Comparison of ENCODE assay signal across 23 cellular contexts in genomic region chr21:40671721-40672120, GRCh38.
DNase-seq lines count a peak whose midpoint lies in the region; ATAC-seq and TF ChIP-seq lines count a peak whose summit lies in the region.
"Had no signal": no experiment of that assay in that cellular context is flagged by ENCODE, and none has a peak within 500 bp of the region (broad histone marks: within the 10 kb centered on the region; RNA-seq: fewer than 3 reads in every experiment).

No MANE protein-coding gene starts in this region.

- no peak overlapping the region for H3K4me3 Mint-ChIP-seq in CD4-positive, alpha-beta memory T cell
- H3K4me3 Mint-ChIP-seq: CD8-positive, alpha-beta memory T cell had no signal

- H3K27ac ChIP-seq in RWPE2 (ENCODE audit: poor library complexity, severe bottlenecking) (no peak overlapping the region), body of pancreas (no peak overlapping the region)
- no peak overlapping the region for H3K27ac ChIP-seq in CD4-positive, alpha-beta memory T cell (ENCODE audit: low read depth, low read length)
- H3K27ac ChIP-seq: BLaER1 treated with 17β-estradiol and CSF1 and Interleukin-3, amounts not matched to agents 10 nM and 100 nM; HL-60 had no signal

- intact Hi-C loops in CD4-positive, alpha-beta memory T cell (cut with micrococcal nuclease): no loop called here
- intact Hi-C loops in body of pancreas (cut with DNase I): no loop called here

- no peak overlapping the region for H3K27ac Mint-ChIP-seq in CD4-positive, alpha-beta memory T cell
- H3K27ac Mint-ChIP-seq: CD8-positive, alpha-beta memory T cell had no signal

- H3K4me3 ChIP-seq in AG04449 (ENCODE audit: low read depth, low read length) (no peak overlapping the region), RWPE2 (ENCODE audit: severe bottlenecking) (no peak overlapping the region), body of pancreas (no peak overlapping the region)
- H3K4me3 ChIP-seq in CD4-positive, alpha-beta memory T cell (ENCODE audit: low read length in 2 of 2): no peak overlapping the region
- H3K4me3 ChIP-seq: BLaER1 treated with 17β-estradiol and CSF1 and Interleukin-3, amounts not matched to agents 10 nM and 100 nM; HAP-1; MG63 had no signal

- H3K4me1 ChIP-seq in RWPE2 (ENCODE audit: insufficient read depth, poor library complexity, severe bottlenecking): no peaks in the 10 kb centered on the region
- H3K4me1 ChIP-seq in CD4-positive, alpha-beta memory T cell (ENCODE audit: insufficient read depth, low read length): no peaks in the 10 kb centered on the region
- peaks cover 5% of the 10 kb centered on the region for H3K4me1 ChIP-seq in body of pancreas
- H3K4me1 ChIP-seq: HAP-1 had no signal

- no peaks in the 10 kb centered on the region for H3K4me1 Mint-ChIP-seq in CD4-positive, alpha-beta memory T cell
- H3K4me1 Mint-ChIP-seq: CD8-positive, alpha-beta memory T cell had no signal

- no peaks in the 10 kb centered on the region for H3K27me3 Mint-ChIP-seq in CD4-positive, alpha-beta memory T cell

- CTCF ChIA-PET in AG04449 (lab: Yijun Ruan, JAX): no interaction called here
- CTCF ChIA-PET in CD4-positive, alpha-beta memory T cell (lab: Charles Lee; ENCODE audit: partially characterized antibody): no interaction called here

- H3K36me3 Mint-ChIP-seq in CD4-positive, alpha-beta memory T cell: no peaks in the 10 kb centered on the region
- H3K36me3 Mint-ChIP-seq: CD8-positive, alpha-beta memory T cell had no signal

- TF ChIP-seq POLR2A in body of pancreas (IDR thresholded peaks at IDR 0.05): no peak

- H3K36me3 ChIP-seq in RWPE2 (ENCODE audit: low read depth): no peaks in the 10 kb centered on the region
- H3K36me3 ChIP-seq in CD4-positive, alpha-beta memory T cell (ENCODE audit: insufficient read depth, low read length): no peaks in the 10 kb centered on the region
- no peaks in the 10 kb centered on the region for H3K36me3 ChIP-seq in body of pancreas (replicated peaks in 1 of 2; ENCODE audit: insufficient read depth in 1 of 2, low read depth in 2 of 2)
- H3K36me3 ChIP-seq: BLaER1 treated with 17β-estradiol and CSF1 and Interleukin-3, amounts not matched to agents 10 nM and 100 nM; HAP-1; MG63 had no signal

- peaks cover 0 to 6% (median under 1%) of the 10 kb centered on the region in 8 donors for H3K9me3 Mint-ChIP-seq in CD4-positive, alpha-beta memory T cell

- no peaks in the 10 kb centered on the region for H3K27me3 ChIP-seq in RWPE2 (ENCODE audit: insufficient read depth, poor library complexity, severe bottlenecking)
- no peaks in the 10 kb centered on the region for H3K27me3 ChIP-seq in CD4-positive, alpha-beta memory T cell (ENCODE audit: insufficient read depth, low read length)
- H3K27me3 ChIP-seq in body of pancreas: no peaks in the 10 kb centered on the region
- H3K27me3 ChIP-seq: BLaER1 treated with 17β-estradiol and CSF1 and Interleukin-3, amounts not matched to agents 10 nM and 100 nM; MG63 had no signal

- no peak for TF ChIP-seq CTCF in AG04449 (IDR thresholded peaks at IDR 0.05; ENCODE audit: insufficient read depth, low read length, missing control alignments)
- TF ChIP-seq CTCF in RWPE2 (IDR thresholded peaks at IDR 0.05; ENCODE audit: poor library complexity, severe bottlenecking): no peak
- no peak for TF ChIP-seq CTCF in body of pancreas (IDR thresholded peaks at IDR 0.05)

- POLR2A ChIA-PET in AG04449 (lab: Yijun Ruan, JAX): no interaction called here
- POLR2A ChIA-PET in CD4-positive, alpha-beta memory T cell (lab: Charles Lee; ENCODE audit: partially characterized antibody): no interaction called here

- WGBS in body of pancreas, 2 donors: 82 to 92% methylated on average over 2 of the region's 2 CpGs

- peak; percentile 66; the same call in 2 of the 3 replicates for ATAC-seq in RWPE2 (ENCODE audit: low read depth)
- no peak for ATAC-seq in body of pancreas
- ATAC-seq: Panc1 had no signal

- DNase-seq in AG04449 (ENCODE audit: low read depth, low spot score): peak; percentile 14
- peak; percentile 1 for DNase-seq in ELR (ENCODE audit: low read depth)
- DNase-seq in RWPE2 (ENCODE audit: low spot score): no peak
- DNase-seq in fibroblast of peridontal ligament (ENCODE audit: extremely low read depth): peak; percentile 2
- no peak for DNase-seq in CD4-positive, alpha-beta memory T cell
- no peak for DNase-seq in GOT3 (lab: John Stamatoyannopoulos, UW)
- no peak for DNase-seq in body of pancreas
- no peak for DNase-seq in stimulated activated CD4-positive, alpha-beta T cell treated with anti-CD3 and anti-CD28 coated beads, Interleukin-4, amount 100 ng/mL, for 24 hours
- DNase-seq: CD8-positive, alpha-beta memory T cell; DMS79; GDM1; IMR-90; Karpas-422; MG63; NCI-H1092; NCI-H1436 treated with DMSO at 0.1 percent for 48 hours; NCI-H2029; NCI-H526; Right ventricle myocardium superior had no signal

- H3K9me3 ChIP-seq in RWPE2 (ENCODE audit: severe bottlenecking) (no peaks in the 10 kb centered on the region), body of pancreas (no peaks in the 10 kb centered on the region)
- no peaks in the 10 kb centered on the region for H3K9me3 ChIP-seq in CD4-positive, alpha-beta memory T cell (ENCODE audit: control insufficient read depth in 1 of 2, low read length in 2 of 2)
- H3K9me3 ChIP-seq: BLaER1 treated with 17β-estradiol and CSF1 and Interleukin-3, amounts not matched to agents 10 nM and 100 nM; MG63 had no signal

Comparison
In these comparisons a context has a peak if more than half of its experiments do, and no peak if none do; other contexts are left out.
1. DNase-seq: peak in AG04449 (single experiment), ELR (single experiment) and fibroblast of peridontal ligament (single experiment); none in RWPE2 (single experiment), CD4-positive, alpha-beta memory T cell (0 of 5), GOT3 (single experiment), body of pancreas (0 of 4) and stimulated activated CD4-positive, alpha-beta T cell treated with anti-CD3 and anti-CD28 coated beads, Interleukin-4, amount 100 ng/mL, for 24 hours (single experiment).